Comparison of ENCODE assay signal across 14 cellular contexts in the genomic region with DNA sequence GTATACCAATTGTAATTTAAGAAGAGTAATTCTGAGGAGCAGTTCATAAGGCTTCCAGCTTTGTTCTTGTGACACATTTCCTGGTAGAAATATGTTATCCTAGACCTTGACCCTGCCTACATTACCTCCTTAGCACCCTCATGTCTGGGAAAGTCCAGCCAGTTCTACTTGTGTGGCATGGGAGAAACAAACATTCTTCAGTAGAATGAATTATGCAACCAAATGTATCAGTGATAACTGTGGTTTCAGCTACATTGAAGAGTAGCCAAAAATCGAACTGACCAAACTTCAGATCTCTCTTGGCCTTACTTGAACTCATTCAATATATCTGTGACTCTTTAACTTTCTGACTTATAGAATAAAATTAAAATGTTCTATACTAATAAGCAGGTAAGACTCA.
DNase-seq lines count a peak whose midpoint lies in the region; ATAC-seq, FAIRE-seq and TF ChIP-seq lines count a peak whose summit lies in the region.
"Had no signal": no experiment of that assay in that cellular context is flagged by ENCODE, and none has a peak within 500 bp of the region (broad histone marks: within the 10 kb centered on the region; RNA-seq: fewer than 3 reads in every experiment).

No MANE protein-coding gene starts in this region.

- in situ Hi-C loops in GM23248 (cut with MboI), result no loop called here

- H3K27ac ChIP-seq in GM23248, result no peak overlapping the region
- peak overlapping the region; percentile 58 for H3K27ac ChIP-seq in SJSA1
- peak overlapping the region in 2 of 4 donors; percentile 8 to 24 for H3K27ac ChIP-seq in pancreas
- H3K27ac ChIP-seq: BLaER1 had no signal

- H3K9me3 ChIP-seq in GM23248 (ENCODE audit: low read depth) (no peaks in the 10 kb centered on the region), SJSA1 (replicated peaks) (no peaks in the 10 kb centered on the region), pancreas (no peaks in the 10 kb centered on the region)
- H3K9me3 ChIP-seq: BLaER1 had no signal

- H3K4me3 ChIP-seq in GM23248, result no peak overlapping the region
- no peak overlapping the region for H3K4me3 ChIP-seq in SJSA1
- no peak overlapping the region for H3K4me3 ChIP-seq in fibroblast of mammary gland (ENCODE audit: control insufficient read depth, low read depth, low read length)
- no peak overlapping the region for H3K4me3 ChIP-seq in pancreas
- H3K4me3 ChIP-seq: BLaER1 had no signal

- no peak overlapping the region for H2AFZ ChIP-seq in GM23248

- WGBS in GM23248 (ENCODE audit: low coverage in 1 of 2, low lambda C conversion rate in 2 of 2, missing lambda C conversion rate in 2 of 2), 2 experiments, result 56 to 79% methylated on average over 1 of the region's 1 CpG
- WGBS in pancreas, 2 donors, result 5 to 6% methylated on average over 1 of the region's 1 CpG

- no peak for FAIRE-seq in pancreas (lab: Jason Lieb, UNC)
- FAIRE-seq in frontal cortex (lab: Jason Lieb, UNC), result no peak

- H3K4me2 ChIP-seq in GM23248 (ENCODE audit: unreplicated experiment), result no peak overlapping the region
- H3K4me2 ChIP-seq: BLaER1 had no signal

- H3K4me1 ChIP-seq in GM23248 (ENCODE audit: insufficient read depth) (no peaks in the 10 kb centered on the region), SJSA1 (replicated peaks) (peaks cover 38% of the 10 kb centered on the region), pancreas (peaks cover 10 to 22% (median 21%) of the 10 kb centered on the region in 3 donors)

- no peaks in the 10 kb centered on the region for H3K79me2 ChIP-seq in GM23248 (ENCODE audit: insufficient read depth)

- no peak for TF ChIP-seq CTCF in fibroblast of mammary gland (conservative IDR thresholded peaks at IDR 0.05; ENCODE audit: control insufficient read depth, insufficient read depth, low read depth, low read length)
- no peak for TF ChIP-seq CTCF in pancreas (IDR thresholded peaks at IDR 0.05)

- 0 out of 2 replicates have a peak, but pooled peaks cover 7% of the 10 kb centered on the region for H3F3A ChIP-seq in GM23248 (ENCODE audit: insufficient read depth)

- no peaks in the 10 kb centered on the region for H4K20me1 ChIP-seq in GM23248 (ENCODE audit: insufficient read depth)
- H4K20me1 ChIP-seq: BLaER1 had no signal

- no peaks in the 10 kb centered on the region for H3K27me3 ChIP-seq in GM23248 (replicated peaks; ENCODE audit: insufficient read depth)
- H3K27me3 ChIP-seq in SJSA1 (replicated peaks), result no peaks in the 10 kb centered on the region
- H3K27me3 ChIP-seq in pancreas, result no peaks in the 10 kb centered on the region
- H3K27me3 ChIP-seq: BLaER1 had no signal

- H3K9me2 ChIP-seq in GM23248 (ENCODE audit: insufficient read depth), result no peaks in the 10 kb centered on the region

- peak; percentile 28 to 96 (median 90) for ATAC-seq in pancreas
- ATAC-seq in HG02759 (IDR thresholded peaks at IDR 0.05; ENCODE audit: unreplicated experiment), result no peak
- ATAC-seq: activated CD8-positive, alpha-beta memory T cell treated with anti-CD3 and anti-CD28 coated beads, Interleukin-2, amount 10 ng/mL, durations not matched to agents 7 days and 5 days had no signal

- H3K36me3 ChIP-seq in GM23248 (ENCODE audit: low read depth) (no peaks in the 10 kb centered on the region), SJSA1 (no peaks in the 10 kb centered on the region), pancreas (no peaks in the 10 kb centered on the region)
- H3K36me3 ChIP-seq: BLaER1 had no signal

- intact Hi-C loops in pancreas (cut with DNase I), result no loop called here

- DNase-seq in GM23248 (peak; percentile 7), SJSA1 (ENCODE audit: low read depth in 1 of 2, low spot score in 2 of 2) (peak; percentile 56 to 76), fibroblast of mammary gland (ENCODE audit: low read depth) (peak; percentile 52), pancreas (peak in 2 of 6 donors; percentile 26 to 31), RPMI8226 (no peak), DMS53 (lab: John Stamatoyannopoulos, UW) (no peak), frontal cortex (ENCODE audit: low spot score in 2 of 2) (no peak)
- DNase-seq: activated CD8-positive, alpha-beta memory T cell treated with anti-CD3 and anti-CD28 coated beads, Interleukin-2, amount 10 ng/mL, durations not matched to agents 7 days and 5 days; activated effector memory CD4-positive, alpha-beta T cell treated with Interleukin-2 at 50 U/mL for 16 hours; anterior cingulate cortex; nephron progenitor cell; T-helper 2 cell had no signal

- no peak overlapping the region for H3K9ac ChIP-seq in GM23248
- H3K9ac ChIP-seq: BLaER1 had no signal

Comparison
In these comparisons a context has a peak if more than half of its experiments do, and no peak if none do; other contexts are left out.
1. DNase-seq: peak in GM23248 (single experiment), SJSA1 (2 of 2) and fibroblast of mammary gland (single experiment); none in RPMI8226 (single experiment), DMS53 (single experiment) and frontal cortex (0 of 2).